In the genomic region with DNA sequence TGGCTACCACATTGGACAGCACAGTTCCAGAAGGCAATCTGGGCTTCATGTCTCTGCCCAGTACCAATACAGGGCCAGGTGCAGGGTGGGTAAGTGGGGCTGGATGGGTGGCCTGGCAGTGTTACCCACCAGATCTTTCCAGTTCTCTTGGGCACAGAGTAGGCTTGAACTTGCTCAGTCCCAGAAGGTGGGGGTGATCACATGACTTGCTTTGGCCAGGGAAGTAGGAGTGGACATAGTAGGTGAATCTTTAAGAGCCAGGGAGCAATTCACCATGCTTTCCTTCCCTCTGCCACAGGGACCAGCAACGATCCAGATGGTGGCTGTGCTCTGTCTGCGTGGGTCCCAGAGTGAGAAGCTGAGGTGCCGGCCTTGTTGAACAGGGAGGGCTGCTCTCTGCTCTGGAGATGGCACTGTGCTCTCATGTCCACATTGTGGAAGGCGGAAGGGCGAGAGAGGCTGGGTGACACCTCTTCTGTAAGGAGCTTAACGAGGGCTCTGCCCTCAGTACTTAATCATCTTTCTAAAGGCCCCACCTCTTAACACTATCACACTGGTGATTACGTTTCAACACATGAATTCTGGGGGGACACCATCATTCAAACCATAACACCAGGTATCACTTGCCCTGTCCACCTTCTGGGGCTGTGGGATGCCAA, we compare ENCODE assay signal across 20 cellular contexts.
"Had no signal": no experiment of that assay in that cellular context is flagged by ENCODE, and none has a peak within 500 bp of the region (broad histone marks: within the 10 kb centered on the region; RNA-seq: fewer than 3 reads in every experiment).

No MANE protein-coding gene starts in this region.

- H3K4me3 ChIP-seq: colonic mucosa, gastrocnemius medialis, left ventricle myocardium inferior, lower lobe of right lung, spleen, stomach, thoracic aorta, transverse colon had no signal

- DNase-seq: cerebellar nuclear complex; colonic mucosa; dermis blood vessel endothelial cell; gastrocnemius medialis; immature natural killer cell; left cardiac atrium; left ventricle myocardium inferior; lower lobe of right lung; midbrain; nephron progenitor cell; stimulated activated CD4-positive, alpha-beta T cell treated with anti-CD3 and anti-CD28 coated beads, Interleukin-15, amount 100 ng/mL, for 24 hours; stimulated activated CD4-positive, alpha-beta T cell treated with anti-CD3 and anti-CD28 coated beads, Interleukin-2, amount 100 ng/mL, for 24 hours; stimulated activated naive CD4-positive, alpha-beta T cell; stomach; substantia nigra; transverse colon had no signal

- FAIRE-seq: keratinocyte had no signal

- H3K27ac ChIP-seq: colonic mucosa, gastrocnemius medialis, left ventricle myocardium inferior, lower lobe of right lung, neutrophil, spleen, stomach, thoracic aorta, transverse colon had no signal

- H3K9me3 ChIP-seq: colonic mucosa, gastrocnemius medialis, left ventricle myocardium inferior, lower lobe of right lung, neutrophil, spleen, stomach, thoracic aorta, transverse colon had no signal

- H3K36me3 ChIP-seq: colonic mucosa, gastrocnemius medialis, left ventricle myocardium inferior, lower lobe of right lung, neutrophil, spleen, stomach, thoracic aorta, transverse colon had no signal

- H3K27me3 ChIP-seq: colonic mucosa had no signal

- H3K4me1 ChIP-seq: colonic mucosa, gastrocnemius medialis, left ventricle myocardium inferior, lower lobe of right lung, spleen, transverse colon had no signal
